ENCODE assay signal across 1 cellular context in the genomic region with DNA sequence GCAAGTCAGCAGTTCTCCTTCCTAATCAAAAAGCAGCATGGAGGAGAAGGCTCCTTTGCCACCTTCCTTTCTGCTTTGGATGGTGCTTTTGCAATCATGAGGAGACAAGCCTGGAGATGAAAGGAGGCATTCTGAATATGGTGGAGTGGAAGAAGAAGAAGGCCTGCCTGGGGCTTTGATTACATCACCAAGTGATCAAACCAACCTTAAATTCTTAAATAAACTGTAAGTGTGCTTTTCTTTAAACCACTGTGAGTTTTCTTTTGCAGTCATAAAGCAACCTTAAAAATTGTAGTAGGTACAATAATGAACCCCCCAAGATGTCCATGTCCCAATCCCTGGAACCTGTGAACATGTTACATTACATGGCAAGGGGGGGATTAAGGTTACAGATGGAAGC.
A peak's percentile ranks its signal among the peaks of the same experiment; 100 is the strongest.
TF ChIP-seq lines count a peak whose summit lies in the region.

No MANE protein-coding gene starts in this region.

TF ChIP-seq in GM12878, 131 proteins besides CTCF, POLR2A, EP300 and RAD21:
- TF ChIP-seq DPF2 (IDR thresholded peaks at IDR 0.05) (no peak), ATF7 (IDR thresholded peaks at IDR 0.05; ENCODE audit: low read depth) (peak; percentile 76), YY1 (IDR thresholded peaks at IDR 0.05; ENCODE audit: low read depth, low read length) (no peak)
